1 cellular context compared by ENCODE assay signal in the genomic region with DNA sequence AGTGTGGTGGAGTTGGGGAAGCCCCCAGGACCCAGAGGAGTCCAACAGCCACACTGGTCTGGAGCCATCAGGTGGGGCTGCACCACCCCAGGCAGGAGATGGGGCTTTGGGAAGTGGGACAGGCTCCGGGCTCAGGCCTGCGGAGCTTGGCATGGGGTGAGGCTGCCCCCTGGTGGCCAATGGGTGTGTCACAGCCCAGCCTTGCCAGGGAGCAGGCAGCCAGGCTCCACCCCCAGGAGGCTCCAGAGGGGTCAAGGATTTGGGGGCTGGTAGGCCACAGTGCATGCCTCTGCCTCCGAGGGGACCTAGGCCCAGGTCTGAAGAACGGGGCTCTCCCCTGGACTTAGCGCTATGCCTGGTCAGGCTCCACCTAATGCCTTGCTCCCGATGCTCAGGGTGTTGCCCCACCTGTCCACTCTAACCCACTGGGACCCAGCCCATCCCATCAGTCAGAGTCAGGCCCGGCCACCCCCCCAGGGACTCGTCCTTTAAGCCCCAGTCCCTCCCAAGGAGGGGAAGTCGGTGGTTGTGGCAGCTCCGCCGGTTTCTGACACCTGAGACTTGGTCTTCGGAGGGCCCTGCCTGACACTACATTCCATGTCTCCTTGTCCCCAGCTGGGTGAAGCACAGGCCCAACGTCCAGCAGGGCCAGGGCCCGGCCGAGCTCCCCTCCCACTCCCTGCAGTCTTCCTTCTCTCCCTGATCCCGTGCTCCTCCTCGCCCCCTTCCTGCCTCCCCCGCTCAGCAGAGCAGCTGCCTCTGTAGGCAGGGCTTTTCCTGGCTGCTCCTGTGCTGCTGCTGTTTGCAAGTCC.
TF ChIP-seq lines count a peak whose summit lies in the region.

No MANE protein-coding gene starts in this region.

TF ChIP-seq in HepG2, 621 proteins besides CTCF, POLR2A, EP300 and RAD21 (continued from another document):
- TF ChIP-seq, protein P1, sequence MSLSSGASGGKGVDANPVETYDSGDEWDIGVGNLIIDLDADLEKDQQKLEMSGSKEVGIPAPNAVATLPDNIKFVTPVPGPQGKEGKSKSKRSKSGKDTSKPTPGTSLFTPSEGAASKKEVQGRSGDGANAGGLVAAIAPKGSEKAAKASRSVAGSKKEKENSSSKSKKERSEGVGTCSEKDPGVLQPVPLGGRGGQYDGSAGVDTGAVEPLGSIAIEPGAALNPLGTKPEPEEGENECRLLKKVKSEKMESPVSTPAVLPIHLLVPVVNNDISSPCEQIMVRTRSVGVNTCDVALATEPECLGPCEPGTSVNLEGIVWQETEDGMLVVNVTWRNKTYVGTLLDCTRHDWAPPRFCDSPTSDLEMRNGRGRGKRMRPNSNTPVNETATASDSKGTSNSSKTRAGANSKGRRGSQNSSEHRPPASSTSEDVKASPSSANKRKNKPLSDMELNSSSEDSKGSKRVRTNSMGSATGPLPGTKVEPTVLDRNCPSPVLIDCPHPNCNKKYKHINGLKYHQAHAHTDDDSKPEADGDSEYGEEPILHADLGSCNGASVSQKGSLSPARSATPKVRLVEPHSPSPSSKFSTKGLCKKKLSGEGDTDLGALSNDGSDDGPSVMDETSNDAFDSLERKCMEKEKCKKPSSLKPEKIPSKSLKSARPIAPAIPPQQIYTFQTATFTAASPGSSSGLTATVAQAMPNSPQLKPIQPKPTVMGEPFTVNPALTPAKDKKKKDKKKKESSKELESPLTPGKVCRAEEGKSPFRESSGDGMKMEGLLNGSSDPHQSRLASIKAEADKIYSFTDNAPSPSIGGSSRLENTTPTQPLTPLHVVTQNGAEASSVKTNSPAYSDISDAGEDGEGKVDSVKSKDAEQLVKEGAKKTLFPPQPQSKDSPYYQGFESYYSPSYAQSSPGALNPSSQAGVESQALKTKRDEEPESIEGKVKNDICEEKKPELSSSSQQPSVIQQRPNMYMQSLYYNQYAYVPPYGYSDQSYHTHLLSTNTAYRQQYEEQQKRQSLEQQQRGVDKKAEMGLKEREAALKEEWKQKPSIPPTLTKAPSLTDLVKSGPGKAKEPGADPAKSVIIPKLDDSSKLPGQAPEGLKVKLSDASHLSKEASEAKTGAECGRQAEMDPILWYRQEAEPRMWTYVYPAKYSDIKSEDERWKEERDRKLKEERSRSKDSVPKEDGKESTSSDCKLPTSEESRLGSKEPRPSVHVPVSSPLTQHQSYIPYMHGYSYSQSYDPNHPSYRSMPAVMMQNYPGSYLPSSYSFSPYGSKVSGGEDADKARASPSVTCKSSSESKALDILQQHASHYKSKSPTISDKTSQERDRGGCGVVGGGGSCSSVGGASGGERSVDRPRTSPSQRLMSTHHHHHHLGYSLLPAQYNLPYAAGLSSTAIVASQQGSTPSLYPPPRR (CRISPR knock-in tag; IDR thresholded peaks at IDR 0.05; ENCODE audit: borderline replicate concordance): no peak
- TF ChIP-seq IRF2 (CRISPR knock-in tag; IDR thresholded peaks at IDR 0.05) (0 out of 2 replicates have a peak, but pooled peaks have one; percentile 29), POGZ (CRISPR knock-in tag; IDR thresholded peaks at IDR 0.05) (0 out of 2 replicates have a peak, but pooled peaks have one; percentile 32), MIER2 (CRISPR knock-in tag; IDR thresholded peaks at IDR 0.05) (no peak), EED (CRISPR knock-in tag; IDR thresholded peaks at IDR 0.05) (no peak), AKAP8 (CRISPR knock-in tag; IDR thresholded peaks at IDR 0.05) (no peak)
- TF ChIP-seq, protein P2, sequence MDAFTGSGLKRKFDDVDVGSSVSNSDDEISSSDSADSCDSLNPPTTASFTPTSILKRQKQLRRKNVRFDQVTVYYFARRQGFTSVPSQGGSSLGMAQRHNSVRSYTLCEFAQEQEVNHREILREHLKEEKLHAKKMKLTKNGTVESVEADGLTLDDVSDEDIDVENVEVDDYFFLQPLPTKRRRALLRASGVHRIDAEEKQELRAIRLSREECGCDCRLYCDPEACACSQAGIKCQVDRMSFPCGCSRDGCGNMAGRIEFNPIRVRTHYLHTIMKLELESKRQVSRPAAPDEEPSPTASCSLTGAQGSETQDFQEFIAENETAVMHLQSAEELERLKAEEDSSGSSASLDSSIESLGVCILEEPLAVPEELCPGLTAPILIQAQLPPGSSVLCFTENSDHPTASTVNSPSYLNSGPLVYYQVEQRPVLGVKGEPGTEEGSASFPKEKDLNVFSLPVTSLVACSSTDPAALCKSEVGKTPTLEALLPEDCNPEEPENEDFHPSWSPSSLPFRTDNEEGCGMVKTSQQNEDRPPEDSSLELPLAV (CRISPR knock-in tag; conservative IDR thresholded peaks at IDR 0.05; ENCODE audit: low read depth): no peak
